Comparison of ENCODE assay signal across 1 cellular context in the genomic region with DNA sequence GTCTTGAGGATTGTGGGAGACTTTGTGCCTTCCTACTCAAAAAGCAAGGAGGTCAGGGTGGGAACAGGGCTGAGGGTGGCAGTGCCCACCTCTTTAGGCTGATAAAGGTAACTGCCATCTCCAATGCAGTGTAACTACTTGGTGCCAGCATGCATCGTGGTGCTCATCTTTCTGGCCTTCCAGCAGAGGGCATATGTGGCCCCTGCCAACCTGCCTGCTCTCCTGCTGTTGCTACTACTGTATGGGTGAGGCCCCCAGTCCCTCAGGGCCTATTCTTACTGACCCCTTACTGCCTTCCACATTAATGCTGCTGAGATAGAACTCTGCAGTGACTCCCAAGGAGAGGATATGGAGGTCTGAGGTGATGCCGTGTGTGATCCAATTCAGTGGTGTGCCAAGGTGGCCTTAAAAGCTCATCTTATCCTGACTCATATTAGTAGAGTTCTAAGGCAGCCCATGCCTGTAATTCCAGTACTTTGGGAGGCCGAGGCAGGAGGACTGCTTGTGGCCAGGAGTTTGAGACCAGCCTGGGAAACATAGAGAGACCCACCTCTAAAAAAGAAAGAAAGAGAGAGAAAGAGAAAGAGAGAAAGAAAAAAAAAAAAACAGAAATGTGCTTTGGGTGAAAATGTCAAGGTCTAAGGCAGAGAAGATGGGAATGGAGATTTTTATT.
TF ChIP-seq lines count a peak whose summit lies in the region.

No MANE protein-coding gene starts in this region.

TF ChIP-seq in endothelial cell of umbilical vein, 7 proteins besides CTCF, POLR2A, EP300 and RAD21:
- TF ChIP-seq JUN (IDR thresholded peaks at IDR 0.05; ENCODE audit: borderline replicate concordance, insufficient read depth, insufficient read length, low read depth) (no peak), FOS (IDR thresholded peaks at IDR 0.05; ENCODE audit: borderline replicate concordance, insufficient read depth, low read length) (no peak), GATA2 (IDR thresholded peaks at IDR 0.05; ENCODE audit: insufficient read depth, insufficient read length, low read depth, low read length) (no peak), POLR2AphosphoS5 (IDR thresholded peaks at IDR 0.05; ENCODE audit: insufficient read depth, low read depth, low read length) (no peak), EZH2 (IDR thresholded peaks at IDR 0.05; ENCODE audit: borderline replicate concordance, low read depth, low read length, severe bottlenecking) (no peak)
